ENCODE assay signal across 1 cellular context in genomic region chr2:20242727-20243377, GRCh38.
A peak's percentile ranks its signal among the peaks of the same experiment; 100 is the strongest.
TF ChIP-seq lines count a peak whose summit lies in the region.

No MANE protein-coding gene starts in this region.

TF ChIP-seq in HepG2, 621 proteins besides CTCF, POLR2A, EP300 and RAD21 (continued from another document):
- TF ChIP-seq, protein P1, sequence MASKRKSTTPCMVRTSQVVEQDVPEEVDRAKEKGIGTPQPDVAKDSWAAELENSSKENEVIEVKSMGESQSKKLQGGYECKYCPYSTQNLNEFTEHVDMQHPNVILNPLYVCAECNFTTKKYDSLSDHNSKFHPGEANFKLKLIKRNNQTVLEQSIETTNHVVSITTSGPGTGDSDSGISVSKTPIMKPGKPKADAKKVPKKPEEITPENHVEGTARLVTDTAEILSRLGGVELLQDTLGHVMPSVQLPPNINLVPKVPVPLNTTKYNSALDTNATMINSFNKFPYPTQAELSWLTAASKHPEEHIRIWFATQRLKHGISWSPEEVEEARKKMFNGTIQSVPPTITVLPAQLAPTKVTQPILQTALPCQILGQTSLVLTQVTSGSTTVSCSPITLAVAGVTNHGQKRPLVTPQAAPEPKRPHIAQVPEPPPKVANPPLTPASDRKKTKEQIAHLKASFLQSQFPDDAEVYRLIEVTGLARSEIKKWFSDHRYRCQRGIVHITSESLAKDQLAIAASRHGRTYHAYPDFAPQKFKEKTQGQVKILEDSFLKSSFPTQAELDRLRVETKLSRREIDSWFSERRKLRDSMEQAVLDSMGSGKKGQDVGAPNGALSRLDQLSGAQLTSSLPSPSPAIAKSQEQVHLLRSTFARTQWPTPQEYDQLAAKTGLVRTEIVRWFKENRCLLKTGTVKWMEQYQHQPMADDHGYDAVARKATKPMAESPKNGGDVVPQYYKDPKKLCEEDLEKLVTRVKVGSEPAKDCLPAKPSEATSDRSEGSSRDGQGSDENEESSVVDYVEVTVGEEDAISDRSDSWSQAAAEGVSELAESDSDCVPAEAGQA (IDR thresholded peaks at IDR 0.05; ENCODE audit: low read depth), result no peak
- TF ChIP-seq, protein P1 (CRISPR knock-in tag; IDR thresholded peaks at IDR 0.05; ENCODE audit: borderline replicate concordance), result no peak
- TF ChIP-seq SMC3 (IDR thresholded peaks at IDR 0.05; ENCODE audit: low read length), result 0 out of 2 replicates have a peak, but pooled peaks have one; percentile 8
- no peak for TF ChIP-seq BHLHE40 (IDR thresholded peaks at IDR 0.05; ENCODE audit: low read length)
- TF ChIP-seq ZMYM4 (CRISPR knock-in tag; IDR thresholded peaks at IDR 0.05), result 0 out of 2 replicates have a peak, but pooled peaks have one; percentile 38
